ENCODE assay signal across 1 cellular context in the genomic region with DNA sequence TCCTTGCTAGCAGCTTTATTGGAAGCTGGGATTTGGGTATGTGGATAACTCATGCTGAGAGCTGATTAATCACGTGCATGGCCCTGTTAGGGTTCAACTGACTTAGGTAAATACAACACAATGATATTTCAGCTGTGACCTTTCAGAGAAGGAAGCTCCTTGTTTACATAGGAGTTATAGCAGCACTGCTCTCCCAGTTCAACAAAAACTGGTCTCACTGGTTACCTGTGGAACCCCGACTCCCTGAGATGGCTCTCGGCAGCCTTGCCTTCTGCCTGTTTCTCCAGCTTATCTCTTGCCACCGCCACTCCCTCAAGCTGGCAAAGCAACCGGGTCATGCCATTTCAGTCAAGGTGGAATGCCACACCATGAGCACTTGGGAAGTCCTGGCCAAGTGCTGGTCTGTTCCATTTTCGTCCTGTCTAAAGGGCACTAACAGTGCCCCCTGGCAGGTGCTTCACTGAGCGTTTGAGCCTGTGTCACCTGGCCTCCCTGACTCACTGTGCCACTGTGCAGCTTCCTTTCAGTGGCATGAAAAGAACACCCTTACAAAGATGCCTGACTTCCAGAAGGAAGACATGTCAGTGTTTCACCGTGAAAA.
TF ChIP-seq lines count a peak whose summit lies in the region.

No MANE protein-coding gene starts in this region.

TF ChIP-seq in HEK293, 187 proteins besides CTCF, POLR2A, EP300 and RAD21 (continued from another document):
- TF ChIP-seq, protein P1, sequence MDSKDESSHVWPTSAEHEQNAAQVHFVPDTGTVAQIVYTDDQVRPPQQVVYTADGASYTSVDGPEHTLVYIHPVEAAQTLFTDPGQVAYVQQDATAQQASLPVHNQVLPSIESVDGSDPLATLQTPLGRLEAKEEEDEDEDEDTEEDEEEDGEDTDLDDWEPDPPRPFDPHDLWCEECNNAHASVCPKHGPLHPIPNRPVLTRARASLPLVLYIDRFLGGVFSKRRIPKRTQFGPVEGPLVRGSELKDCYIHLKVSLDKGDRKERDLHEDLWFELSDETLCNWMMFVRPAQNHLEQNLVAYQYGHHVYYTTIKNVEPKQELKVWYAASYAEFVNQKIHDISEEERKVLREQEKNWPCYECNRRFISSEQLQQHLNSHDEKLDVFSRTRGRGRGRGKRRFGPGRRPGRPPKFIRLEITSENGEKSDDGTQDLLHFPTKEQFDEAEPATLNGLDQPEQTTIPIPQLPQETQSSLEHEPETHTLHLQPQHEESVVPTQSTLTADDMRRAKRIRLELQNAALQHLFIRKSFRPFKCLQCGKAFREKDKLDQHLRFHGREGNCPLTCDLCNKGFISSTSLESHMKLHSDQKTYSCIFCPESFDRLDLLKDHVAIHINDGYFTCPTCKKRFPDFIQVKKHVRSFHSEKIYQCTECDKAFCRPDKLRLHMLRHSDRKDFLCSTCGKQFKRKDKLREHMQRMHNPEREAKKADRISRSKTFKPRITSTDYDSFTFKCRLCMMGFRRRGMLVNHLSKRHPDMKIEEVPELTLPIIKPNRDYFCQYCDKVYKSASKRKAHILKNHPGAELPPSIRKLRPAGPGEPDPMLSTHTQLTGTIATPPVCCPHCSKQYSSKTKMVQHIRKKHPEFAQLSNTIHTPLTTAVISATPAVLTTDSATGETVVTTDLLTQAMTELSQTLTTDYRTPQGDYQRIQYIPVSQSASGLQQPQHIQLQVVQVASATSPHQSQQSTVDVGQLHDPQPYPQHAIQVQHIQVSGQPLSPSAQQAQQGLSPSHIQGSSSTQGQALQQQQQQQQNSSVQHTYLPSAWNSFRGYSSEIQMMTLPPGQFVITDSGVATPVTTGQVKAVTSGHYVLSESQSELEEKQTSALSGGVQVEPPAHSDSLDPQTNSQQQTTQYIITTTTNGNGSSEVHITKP (tag by site-specific recombination; IDR thresholded peaks at IDR 0.05), result peak; percentile 94
- TF ChIP-seq ZNF341 (tag by site-specific recombination; IDR thresholded peaks at IDR 0.05; ENCODE audit: low read depth), result no peak
- TF ChIP-seq ZNF423 (tag by site-specific recombination; IDR thresholded peaks at IDR 0.05), result no peak
- no peak for TF ChIP-seq KLF16 (tag by site-specific recombination; IDR thresholded peaks at IDR 0.05)
- peak; percentile 62 for TF ChIP-seq ZBTB17 (tag by site-specific recombination; IDR thresholded peaks at IDR 0.05)
- no peak for TF ChIP-seq ZNF202 (tag by site-specific recombination; IDR thresholded peaks at IDR 0.05; ENCODE audit: borderline replicate concordance)
- TF ChIP-seq, protein P2, sequence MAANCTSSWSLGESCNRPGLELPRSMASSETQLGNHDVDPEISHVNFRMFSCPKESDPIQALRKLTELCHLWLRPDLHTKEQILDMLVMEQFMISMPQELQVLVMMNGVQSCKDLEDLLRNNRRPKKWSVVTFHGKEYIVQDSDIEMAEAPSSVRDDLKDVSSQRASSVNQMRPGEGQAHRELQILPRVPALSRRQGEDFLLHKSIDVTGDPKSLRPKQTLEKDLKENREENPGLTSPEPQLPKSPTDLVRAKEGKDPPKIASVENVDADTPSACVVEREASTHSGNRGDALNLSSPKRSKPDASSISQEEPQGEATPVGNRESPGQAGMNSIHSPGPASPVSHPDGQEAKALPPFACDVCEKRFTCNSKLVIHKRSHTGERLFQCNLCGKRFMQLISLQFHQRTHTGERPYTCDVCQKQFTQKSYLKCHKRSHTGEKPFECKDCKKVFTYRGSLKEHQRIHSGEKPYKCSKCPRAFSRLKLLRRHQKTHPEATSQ (tag by site-specific recombination; IDR thresholded peaks at IDR 0.05), result peak; percentile 79; the same call in 1 of the 2 replicates
- TF ChIP-seq ZNF121 (tag by site-specific recombination; IDR thresholded peaks at IDR 0.05), result no peak
- TF ChIP-seq TRIM28 (IDR thresholded peaks at IDR 0.05; ENCODE audit: borderline replicate concordance, low read length), result 0 out of 2 replicates have a peak, but pooled peaks have one; percentile 46
- TF ChIP-seq ZNF623 (tag by site-specific recombination; IDR thresholded peaks at IDR 0.05), result no peak
- TF ChIP-seq, protein P3, sequence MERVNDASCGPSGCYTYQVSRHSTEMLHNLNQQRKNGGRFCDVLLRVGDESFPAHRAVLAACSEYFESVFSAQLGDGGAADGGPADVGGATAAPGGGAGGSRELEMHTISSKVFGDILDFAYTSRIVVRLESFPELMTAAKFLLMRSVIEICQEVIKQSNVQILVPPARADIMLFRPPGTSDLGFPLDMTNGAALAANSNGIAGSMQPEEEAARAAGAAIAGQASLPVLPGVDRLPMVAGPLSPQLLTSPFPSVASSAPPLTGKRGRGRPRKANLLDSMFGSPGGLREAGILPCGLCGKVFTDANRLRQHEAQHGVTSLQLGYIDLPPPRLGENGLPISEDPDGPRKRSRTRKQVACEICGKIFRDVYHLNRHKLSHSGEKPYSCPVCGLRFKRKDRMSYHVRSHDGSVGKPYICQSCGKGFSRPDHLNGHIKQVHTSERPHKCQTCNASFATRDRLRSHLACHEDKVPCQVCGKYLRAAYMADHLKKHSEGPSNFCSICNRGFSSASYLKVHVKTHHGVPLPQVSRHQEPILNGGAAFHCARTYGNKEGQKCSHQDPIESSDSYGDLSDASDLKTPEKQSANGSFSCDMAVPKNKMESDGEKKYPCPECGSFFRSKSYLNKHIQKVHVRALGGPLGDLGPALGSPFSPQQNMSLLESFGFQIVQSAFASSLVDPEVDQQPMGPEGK (tag by site-specific recombination; IDR thresholded peaks at IDR 0.05), result 0 out of 2 replicates have a peak, but pooled peaks have one; percentile 30
- TF ChIP-seq GLIS1 (tag by site-specific recombination; IDR thresholded peaks at IDR 0.05), result 0 out of 2 replicates have a peak, but pooled peaks have one; percentile 5
- peak; percentile 92 for TF ChIP-seq OSR2 (tag by site-specific recombination; IDR thresholded peaks at IDR 0.05)
- no peak for TF ChIP-seq ZNF521 (tag by site-specific recombination; IDR thresholded peaks at IDR 0.05)
- peak; percentile 79; the same call in 1 of the 2 replicates for TF ChIP-seq SCRT1 (tag by site-specific recombination; IDR thresholded peaks at IDR 0.05; ENCODE audit: borderline replicate concordance)
TF ChIP-seq in HEK293: peak in this region for 12.
